ENCODE assay signal across 20 cellular contexts in genomic region chr5:106408141-106408540, GRCh38.
"Had no signal": no experiment of that assay in that cellular context is flagged by ENCODE, and none has a peak within 500 bp of the region (broad histone marks: within the 10 kb centered on the region; RNA-seq: fewer than 3 reads in every experiment).

No MANE protein-coding gene starts in this region.

- H3K4me3 Mint-ChIP-seq: activated CD4-positive, alpha-beta memory T cell treated with anti-CD3 and anti-CD28 coated beads for 36 hours; activated CD4-positive, alpha-beta T cell treated with anti-CD3 and anti-CD28 coated beads, Interleukin-2, amount 10 ng/mL, durations not matched to agents 7 days and 5 days; activated naive CD8-positive, alpha-beta T cell treated with anti-CD3 and anti-CD28 coated beads, Interleukin-2, amount 50 U/mL, for 24 hours; activated T-cell treated with anti-CD3 and anti-CD28 coated beads, Interleukin-2, amount 50 U/mL, for 4 hours; T-helper 17 cell had no signal

- H3K4me1 Mint-ChIP-seq: activated CD4-positive, alpha-beta T cell treated with anti-CD3 and anti-CD28 coated beads, Interleukin-2, amount 10 ng/mL, durations not matched to agents 7 days and 5 days; activated naive CD8-positive, alpha-beta T cell treated with anti-CD3 and anti-CD28 coated beads, Interleukin-2, amount 50 U/mL, for 24 hours; T-helper 17 cell had no signal

- H3K36me3 Mint-ChIP-seq: activated CD4-positive, alpha-beta memory T cell treated with anti-CD3 and anti-CD28 coated beads for 36 hours had no signal

- H3K9ac ChIP-seq: KMS-11 had no signal

- H3K27me3 Mint-ChIP-seq: activated CD4-positive, alpha-beta memory T cell treated with anti-CD3 and anti-CD28 coated beads for 36 hours; activated CD4-positive, alpha-beta T cell treated with anti-CD3 and anti-CD28 coated beads, Interleukin-2, amount 10 ng/mL, durations not matched to agents 7 days and 5 days; activated naive CD8-positive, alpha-beta T cell treated with anti-CD3 and anti-CD28 coated beads, Interleukin-2, amount 50 U/mL, for 24 hours; T-helper 17 cell had no signal

- H3K27ac ChIP-seq: KMS-11 had no signal

- DNase-seq: activated CD4-positive, alpha-beta memory T cell treated with anti-CD3 and anti-CD28 coated beads for 36 hours; activated CD4-positive, alpha-beta T cell treated with anti-CD3 and anti-CD28 coated beads, Interleukin-2, amount 10 ng/mL, durations not matched to agents 7 days and 5 days; activated CD4-positive, CD25-positive, alpha-beta regulatory T cell; activated CD8-positive, alpha-beta memory T cell treated with anti-CD3 and anti-CD28 coated beads for 24 hours; activated effector memory CD4-positive, alpha-beta T cell treated with anti-CD3 and anti-CD28 coated beads, Interleukin-2, amount 50 U/mL, for 16 hours; activated naive CD4-positive, alpha-beta T cell treated with Interleukin-2 at 50 U/mL for 16 hours; activated naive CD8-positive, alpha-beta T cell treated with anti-CD3 and anti-CD28 coated beads, Interleukin-2, amount 50 U/mL, for 24 hours; activated T-cell treated with anti-CD3 and anti-CD28 coated beads, Interleukin-2, amount 50 U/mL, for 4 hours; caudate nucleus; NCI-H1048; NCI-H146; NCI-H187 treated with DMSO at 0.1 percent for 48 hours; NCI-H2081 treated with DMSO at 0.1 percent for 48 hours; NCI-H524 treated with DMSO at 0.1 percent for 48 hours; NCI-H82; SIG-M5; T-helper 17 cell; T-helper 9 cell had no signal

- ATAC-seq: activated naive CD4-positive, alpha-beta T cell treated with anti-CD3 and anti-CD28 coated beads, Interleukin-2, amount 50 U/mL, for 72 hours; activated naive CD8-positive, alpha-beta T cell treated with anti-CD3 and anti-CD28 coated beads, Interleukin-2, amount 50 U/mL, for 24 hours; activated T-cell treated with anti-CD3 and anti-CD28 coated beads, Interleukin-2, amount 50 U/mL, for 4 hours; T-helper 17 cell had no signal

- H3K4me2 ChIP-seq: KMS-11 had no signal

- H3K27ac Mint-ChIP-seq: activated CD4-positive, alpha-beta memory T cell treated with anti-CD3 and anti-CD28 coated beads for 36 hours; activated CD4-positive, alpha-beta T cell treated with anti-CD3 and anti-CD28 coated beads, Interleukin-2, amount 10 ng/mL, durations not matched to agents 7 days and 5 days; activated naive CD4-positive, alpha-beta T cell treated with anti-CD3 and anti-CD28 coated beads, Interleukin-2, amount 50 U/mL, for 72 hours; activated naive CD8-positive, alpha-beta T cell treated with anti-CD3 and anti-CD28 coated beads, Interleukin-2, amount 50 U/mL, for 24 hours; T-helper 17 cell had no signal
